In the genomic region with DNA sequence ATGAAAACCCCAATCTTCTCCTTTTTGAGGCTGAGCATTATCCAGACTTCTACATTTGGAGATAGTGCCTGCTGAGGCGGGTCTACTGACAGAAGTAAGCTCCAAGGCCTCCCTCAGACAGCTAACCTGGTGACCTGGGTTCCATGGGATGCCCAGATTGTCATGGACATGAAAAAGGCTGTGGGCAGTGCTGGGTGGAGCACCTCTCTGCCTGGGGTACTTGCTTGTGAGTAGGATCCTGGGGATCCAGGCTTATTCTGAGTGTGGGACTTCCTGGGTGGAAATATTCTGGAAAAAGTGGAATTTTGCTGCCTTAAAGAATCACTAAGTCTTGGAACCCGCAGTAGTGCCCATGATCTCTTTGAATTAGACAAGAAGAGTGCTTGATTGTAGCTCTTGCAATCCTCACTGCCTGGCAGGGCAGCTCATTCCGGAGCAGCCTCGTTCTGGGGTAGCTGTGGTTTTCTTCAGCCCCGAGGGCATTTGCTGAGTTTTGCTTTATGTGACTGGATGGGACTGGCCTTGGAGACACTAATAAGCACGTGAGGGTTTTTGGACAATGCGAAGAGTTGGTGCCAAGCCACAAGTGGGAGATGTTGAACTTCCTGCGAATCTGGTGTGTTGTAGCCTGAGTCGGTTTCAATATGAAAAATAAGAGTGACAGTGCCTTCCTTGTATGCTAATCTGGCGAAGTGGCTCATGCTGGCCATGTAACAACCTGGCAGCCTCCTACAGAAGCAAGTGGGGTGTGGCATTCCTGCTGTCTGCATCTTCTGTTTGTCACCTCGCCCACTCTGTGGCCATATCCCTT, we compare ENCODE assay signal across 8 cellular contexts. TPM values are rescaled to one million over a fixed set of nuclear protein-coding genes. Genes with fewer than 3 reads are reported as not detected.
A peak's percentile ranks its signal among the peaks of the same experiment; 100 is the strongest.
DNase-seq lines count a peak whose midpoint lies in the region; ATAC-seq, FAIRE-seq and TF ChIP-seq lines count a peak whose summit lies in the region.

No MANE protein-coding gene starts in this region.

- RAD21 ChIA-PET in GM12878 (lab: Charles Lee; ENCODE audit: unreplicated experiment), result interaction anchor here (1.2 to 1.3 kb wide), 2 partner anchors 343 to 914 kb away, joined by 3 to 5 read pairs; no protein-coding TSS in a partner anchor

- H3K36me3 ChIP-seq in GM12878 (ENCODE audit: control insufficient read depth in 2 of 2, insufficient read depth in 2 of 2, low read length in 1 of 2), result no peaks in the 10 kb centered on the region; a peak in 1 of 4 replicates
- no peaks in the 10 kb centered on the region for H3K36me3 ChIP-seq in CD8-positive, alpha-beta memory T cell (ENCODE audit: insufficient read depth, low read length)

- SMC1A ChIA-PET in GM12878 (lab: Charles Lee; ENCODE audit: uncharacterized antibody, unreplicated experiment), result interaction anchor here (1.0 to 9.4 kb wide), 2 partner anchors 342 to 441 kb away, joined by 3 to 84 read pairs; no protein-coding TSS in a partner anchor

- no peak overlapping the region for H3K4me2 ChIP-seq in GM12878 (ENCODE audit: control insufficient read depth, insufficient read depth)

- peaks cover 0 to 4% (median 0%) of the 10 kb centered on the region in 3 donors for H3K36me3 Mint-ChIP-seq in CD8-positive, alpha-beta memory T cell

- H3K4me1 ChIP-seq in GM12878 (ENCODE audit: control insufficient read depth, insufficient read depth, low read length), result peaks cover 5% of the 10 kb centered on the region; the same call in 1 of the 2 replicates
- no peaks in the 10 kb centered on the region for H3K4me1 ChIP-seq in CD8-positive, alpha-beta memory T cell (ENCODE audit: insufficient read depth, low read length)

- no peak overlapping the region for H3K4me3 ChIP-seq in GM12878
- no peak overlapping the region for H3K4me3 ChIP-seq in CD8-positive, alpha-beta memory T cell (ENCODE audit: low read length)

- no peaks in the 10 kb centered on the region for H4K20me1 ChIP-seq in GM12878 (ENCODE audit: control insufficient read depth, insufficient read depth)

- intact Hi-C loops in GM12878 (cut with micrococcal nuclease; ENCODE audit: unreplicated experiment), result loop anchor here (5.0 to 10.0 kb wide), 4 partner anchors 193 to 933 kb away; no protein-coding TSS in a partner anchor

- TF ChIP-seq RAD21 in GM12878 (IDR thresholded peaks at IDR 0.05; ENCODE audit: insufficient read depth, low read depth, low read length), result 0 out of 2 replicates have a peak, but pooled peaks have one; percentile 30

- no peak for TF ChIP-seq POLR2A in GM12878 (IDR thresholded peaks at IDR 0.05; ENCODE audit: low read depth, low read length)

- H3K27me3 Mint-ChIP-seq in CD8-positive, alpha-beta memory T cell, result peaks cover 1 to 29% of the 10 kb centered on the region in 2 donors

- peaks cover 7 to 13% (median 8%) of the 10 kb centered on the region in 3 donors for H3K4me1 Mint-ChIP-seq in CD8-positive, alpha-beta memory T cell

- ATAC-seq in GM19463 (IDR thresholded peaks at IDR 0.05; ENCODE audit: unreplicated experiment), result peak; percentile 73
- ATAC-seq in GM12878, result peak; percentile 83
- ATAC-seq in HG03521 (IDR thresholded peaks at IDR 0.05; ENCODE audit: unreplicated experiment), result no peak

- BruUV-seq in GM12878 (replicated peaks; lab: Mats Ljungman, UMichigan), result no TSS peak

- H3K27me3 ChIP-seq in GM12878 (replicated peaks in 1 of 2; ENCODE audit: control insufficient read depth in 2 of 2, insufficient read depth in 2 of 2, low read length in 1 of 2), result no peaks in the 10 kb centered on the region
- no peaks in the 10 kb centered on the region for H3K27me3 ChIP-seq in CD8-positive, alpha-beta memory T cell (ENCODE audit: insufficient read depth, low read length, poor library complexity, severe bottlenecking)

- no peak for TF ChIP-seq EP300 in GM12878 (IDR thresholded peaks at IDR 0.05; ENCODE audit: borderline replicate concordance in 1 of 2, control insufficient read depth in 1 of 2, low read depth in 2 of 2, low read length in 2 of 2)

- no peaks in the 10 kb centered on the region for H3K79me2 ChIP-seq in GM12878 (ENCODE audit: control insufficient read depth, insufficient read depth, low read length)

- 9% methylated on average over 11 of the region's 11 CpGs for WGBS in GM12878 (ENCODE audit: insufficient coverage, insufficient replicate concordance, low lambda C conversion rate, missing lambda C conversion rate)

- 0 out of 6 replicates have a peak, but pooled peaks of 1 of the 3 experiments have one; percentile 12 for TF ChIP-seq CTCF in GM12878 (IDR thresholded peaks at IDR 0.05 in 2 of 3, conservative IDR thresholded peaks at IDR 0.05 in 1 of 3; ENCODE audit: control insufficient read depth in 2 of 3, extremely low read depth in 1 of 3, insufficient read depth in 1 of 3, low read depth in 3 of 3, low read length in 3 of 3)

- FAIRE-seq in GM12878 (lab: Jason Lieb, UNC), result peak; percentile 52

- H3K27ac ChIP-seq in GM12878 (ENCODE audit: control insufficient read depth, insufficient read depth), result no peak overlapping the region
- H3K27ac ChIP-seq in CD8-positive, alpha-beta memory T cell (ENCODE audit: low read depth, low read length), result no peak overlapping the region

- in situ Hi-C loops in GM12878 (cut with MboI), result loop anchor here (10.0 kb wide), 1 partner anchor 893 kb away; no protein-coding TSS in a partner anchor

- CTCF ChIA-PET in GM12878 (lab: Yijun Ruan, JAX), result interaction anchor here (0.7 to 5.5 kb wide), 4 partner anchors 10 to 375 kb away, joined by 3 to 92 read pairs (median 4); no protein-coding TSS in a partner anchor
- CTCF ChIA-PET in CD8-positive, alpha-beta memory T cell (lab: Charles Lee), result interaction anchor here (4.7 kb wide), 1 partner anchor 342 kb away, joined by 63 read pairs; no protein-coding TSS in a partner anchor

- H2AFZ ChIP-seq in GM12878 (ENCODE audit: control insufficient read depth, low read depth, low read length), result no peak overlapping the region

- POLR2A ChIA-PET in GM12878 (lab: Charles Lee), result no interaction called here
- POLR2A ChIA-PET in CD8-positive, alpha-beta memory T cell (lab: Charles Lee), result no interaction called here

- H3K9me3 Mint-ChIP-seq in CD8-positive, alpha-beta memory T cell, result no peaks in the 10 kb centered on the region

- no peak overlapping the region for H3K4me3 Mint-ChIP-seq in CD8-positive, alpha-beta memory T cell

- H3K27ac Mint-ChIP-seq in CD8-positive, alpha-beta memory T cell, result peak overlapping the region in 1 of 8 donors; percentile 8

- no peaks in the 10 kb centered on the region for H3K9me3 ChIP-seq in GM12878 (replicated peaks; ENCODE audit: control insufficient read depth, insufficient read depth, low read length)
- H3K9me3 ChIP-seq in CD8-positive, alpha-beta memory T cell (ENCODE audit: low read length), result no peaks in the 10 kb centered on the region

- no peak overlapping the region for H3K9ac ChIP-seq in GM12878 (ENCODE audit: control insufficient read depth, insufficient read depth, low read length)

- DNase-seq in AG20443 (ENCODE audit: low spot score) (peak; percentile 81), M059J (ENCODE audit: low read depth) (peak; percentile 100), GM12878 (ENCODE audit: low read depth, low spot score) (peak; percentile 38), myocyte (ENCODE audit: low read depth) (peak; percentile 92), activated gamma-delta T cell (lab: John Stamatoyannopoulos, UW) (no peak)
- no peak for DNase-seq in CD8-positive, alpha-beta memory T cell

TF ChIP-seq in GM12878, 131 proteins besides CTCF, POLR2A, EP300 and RAD21 (continues in another document):
- TF ChIP-seq, protein P1, sequence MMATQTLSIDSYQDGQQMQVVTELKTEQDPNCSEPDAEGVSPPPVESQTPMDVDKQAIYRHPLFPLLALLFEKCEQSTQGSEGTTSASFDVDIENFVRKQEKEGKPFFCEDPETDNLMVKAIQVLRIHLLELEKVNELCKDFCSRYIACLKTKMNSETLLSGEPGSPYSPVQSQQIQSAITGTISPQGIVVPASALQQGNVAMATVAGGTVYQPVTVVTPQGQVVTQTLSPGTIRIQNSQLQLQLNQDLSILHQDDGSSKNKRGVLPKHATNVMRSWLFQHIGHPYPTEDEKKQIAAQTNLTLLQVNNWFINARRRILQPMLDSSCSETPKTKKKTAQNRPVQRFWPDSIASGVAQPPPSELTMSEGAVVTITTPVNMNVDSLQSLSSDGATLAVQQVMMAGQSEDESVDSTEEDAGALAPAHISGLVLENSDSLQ (IDR thresholded peaks at IDR 0.05), result peak; percentile 83
- TF ChIP-seq MEF2A (IDR thresholded peaks at IDR 0.05; ENCODE audit: insufficient read depth, low read depth, low read length), result 0 out of 2 replicates have a peak, but pooled peaks have one; percentile 18
- peak; percentile 51 for TF ChIP-seq MEF2B (IDR thresholded peaks at IDR 0.05; ENCODE audit: partially characterized antibody, poor library complexity, severe bottlenecking)
- TF ChIP-seq RAD51 (IDR thresholded peaks at IDR 0.05), result peak; percentile 38; the same call in 1 of the 2 replicates
- peak; percentile 39 to 41 for TF ChIP-seq IKZF2 (IDR thresholded peaks at IDR 0.05)
- no peak for TF ChIP-seq WRNIP1 (IDR thresholded peaks at IDR 0.05; ENCODE audit: borderline replicate concordance, low read depth, low read length)

RNA-seq across cellular contexts. Expression of gene SNRNP48, which starts 28.2 kb away (rescaled TPM):
- total RNA-seq in M059J (2014; rRNA removed; shearing (Covaris generic)), result 18.8 and 25.4 TPM in 2 replicates
- 56.4 and 56.6 TPM in 2 replicates for total RNA-seq in GM12878 (2013; cell fraction: nucleolus; rRNA removed)
- total RNA-seq in GM12878 (2014; rRNA removed) (8.8 and 11.7 TPM in 2 replicates), GM12878 (2014; rRNA removed; fragmentation: Illumina TruSeq; extraction: Trizol) (12.7 and 12.8 TPM in 2 replicates), GM12878 (2021) (7.6 and 10.5 TPM in 2 replicates), myocyte (22.2 and 25.4 TPM in 2 replicates)
- 3.3 TPM for polyA plus RNA-seq in GM12878 (2011; ENCODE audit: low read depth)
- polyA plus RNA-seq in GM12878 (2011; rRNA removed) (14.4 and 23.2 TPM in 2 replicates), GM12878 (2014; fragmentation: Illumina TruSeq; extraction: Trizol) (14.1 and 19.4 TPM in 2 replicates), GM12878 (2014; fragmentation: Nextera tagmentation; extraction: Ambion mirVana) (1 to 10 TPM; 3.2 to 5.0 TPM), GM12878 (2014; rRNA removed) (7.1 and 9.1 TPM in 2 replicates), GM12878 (2016; fragmentation: Nextera tagmentation; extraction: Ambion mirVana) (1 to 10 TPM; 5.4 to 6.9 TPM)
- polyA plus RNA-seq in GM12878 (2011; cell fraction: cytosol; rRNA removed), result 3.9 and 4.9 TPM in 2 replicates
- polyA plus RNA-seq in GM12878 (2011; cell fraction: nucleus; rRNA removed), result 11.5 and 13.9 TPM in 2 replicates
- 6.1 and 6.9 TPM in 2 replicates for polyA plus RNA-seq in GM12878 (2012)
- 5.9 and 6.9 TPM in 2 replicates for polyA minus RNA-seq in GM12878 (2011; rRNA and poly(A)+ RNA removed)
- 1.7 and 2.4 TPM in 2 replicates for polyA minus RNA-seq in GM12878 (2011; cell fraction: cytosol; rRNA and poly(A)+ RNA removed)
- 7.6 and 10.7 TPM in 2 replicates for polyA minus RNA-seq in GM12878 (2011; cell fraction: nucleus; rRNA and poly(A)+ RNA removed)
- polyA plus RNA-seq in myocyte (2012), result 5.9 TPM
- total RNA-seq in CD8-positive, alpha-beta memory T cell, result 10 to 100 TPM; 14.6 to 15.0 TPM
- 11.2 TPM for polyA plus RNA-seq in CD8-positive, alpha-beta memory T cell

Comparison
In these comparisons a context has a peak if more than half of its experiments do, and no peak if none do; other contexts are left out.
1. DNase-seq: peak in AG20443 (single experiment), M059J (single experiment), GM12878 (single experiment) and myocyte (single experiment); none in activated gamma-delta T cell (single experiment) and CD8-positive, alpha-beta memory T cell (0 of 5).